In the genomic region with DNA sequence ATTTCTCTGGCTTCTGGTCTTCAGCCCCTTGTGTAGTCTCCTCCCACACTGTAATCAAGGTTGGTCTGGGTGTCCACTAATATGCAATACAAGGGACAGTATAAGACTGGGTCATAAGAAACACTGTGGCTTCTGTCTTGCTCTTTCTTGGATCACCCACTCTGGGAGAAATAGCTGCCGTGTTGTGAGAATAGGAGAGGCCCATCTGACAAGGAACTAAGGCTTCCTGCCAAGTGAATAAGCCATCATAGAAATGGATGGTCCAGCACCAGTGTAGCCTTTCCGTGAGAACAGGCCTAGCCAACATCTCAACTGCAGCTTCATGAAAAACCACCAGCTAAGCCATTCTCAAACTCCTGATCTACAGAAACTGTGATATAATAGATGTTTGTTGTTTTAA, we compare ENCODE assay signal across 19 cellular contexts. TPM values are rescaled to one million over a fixed set of nuclear protein-coding genes. Genes with fewer than 3 reads are reported as not detected.
A peak's percentile ranks its signal among the peaks of the same experiment; 100 is the strongest.
DNase-seq lines count a peak whose midpoint lies in the region; ATAC-seq and TF ChIP-seq lines count a peak whose summit lies in the region.
"Had no signal": no experiment of that assay in that cellular context is flagged by ENCODE, and none has a peak within 500 bp of the region (broad histone marks: within the 10 kb centered on the region; RNA-seq: fewer than 3 reads in every experiment).

No MANE protein-coding gene starts in this region.

- no peak overlapping the region for H3K4me3 ChIP-seq in right atrium auricular region
- H3K4me3 ChIP-seq in right cardiac atrium (ENCODE audit: low read length), result no peak overlapping the region
- H3K4me3 ChIP-seq in aorta (ENCODE audit: low read length in 2 of 2), result no peak overlapping the region
- H3K4me3 ChIP-seq: HAP-1, Peyer's patch had no signal

- H3K27ac ChIP-seq in right atrium auricular region, result no peak overlapping the region
- H3K27ac ChIP-seq in right cardiac atrium (ENCODE audit: low read length), result no peak overlapping the region
- peak overlapping the region in 1 of 2 donors; percentile 25 for H3K27ac ChIP-seq in aorta (ENCODE audit: low read depth in 1 of 2, low read length in 2 of 2)
- H3K27ac ChIP-seq: Peyer's patch had no signal

- no peaks in the 10 kb centered on the region for H3K9me3 Mint-ChIP-seq in activated naive CD8-positive, alpha-beta T cell treated with anti-CD3 and anti-CD28 coated beads, Interleukin-2, amount 50 U/mL, for 24 hours
- H3K9me3 Mint-ChIP-seq: CD14-positive monocyte, IgD-negative memory B cell had no signal

- 45% methylated on average over 2 of the region's 2 CpGs for WGBS in right cardiac atrium
- 45 to 47% methylated on average over 2 of the region's 2 CpGs for WGBS in aorta, 2 donors

- no peak for TF ChIP-seq CTCF in right atrium auricular region (IDR thresholded peaks at IDR 0.05)

- H3K36me3 ChIP-seq in right atrium auricular region (no peaks in the 10 kb centered on the region), aorta (ENCODE audit: control insufficient read depth in 1 of 2, insufficient read depth in 2 of 2, low read length in 1 of 2) (peaks cover 0 to 3% of the 10 kb centered on the region in 2 donors)
- H3K36me3 ChIP-seq: Peyer's patch had no signal

- ATAC-seq in Right ventricle myocardium superior (ENCODE audit: poor library complexity) (peak; percentile 58), right cardiac atrium (peak; percentile 42 to 71), aorta (ENCODE audit: low FRiP score) (peak; percentile 48), HG02588 (IDR thresholded peaks at IDR 0.05; ENCODE audit: unreplicated experiment) (no peak)
- no peak for ATAC-seq in activated naive CD8-positive, alpha-beta T cell treated with anti-CD3 and anti-CD28 coated beads, Interleukin-2, amount 50 U/mL, for 24 hours

- DNase-seq in Right ventricle myocardium superior (no peak), right atrium auricular region (ENCODE audit: low spot score) (no peak), amniotic epithelial cell (ENCODE audit: low read depth) (peak; percentile 17), right cardiac atrium (no peak), aorta (no peak), ureter (ENCODE audit: low spot score) (no peak)
- no peak for DNase-seq in activated naive CD8-positive, alpha-beta T cell treated with anti-CD3 and anti-CD28 coated beads, Interleukin-2, amount 50 U/mL, for 24 hours
- DNase-seq: EL, Karpas-422, NCI-H1694, NCI-H2081, NCI-H2171, NCI-H524 treated with DMSO at 0.1 percent for 48 hours, NCI-H82, Peyer's patch had no signal

- intact Hi-C loops in Right ventricle myocardium superior (cut with DNase I), result no loop called here
- intact Hi-C loops in right cardiac atrium (cut with DNase I), result no loop called here
- intact Hi-C loops in aorta (cut with DNase I), result no loop called here

- H3K4me1 Mint-ChIP-seq in activated naive CD8-positive, alpha-beta T cell treated with anti-CD3 and anti-CD28 coated beads, Interleukin-2, amount 50 U/mL, for 24 hours, result no peaks in the 10 kb centered on the region
- H3K4me1 Mint-ChIP-seq: CD14-positive monocyte had no signal

- H3K27ac Mint-ChIP-seq in activated naive CD8-positive, alpha-beta T cell treated with anti-CD3 and anti-CD28 coated beads, Interleukin-2, amount 50 U/mL, for 24 hours, result no peak overlapping the region
- H3K27ac Mint-ChIP-seq: CD14-positive monocyte, IgD-negative memory B cell had no signal

- H3K36me3 Mint-ChIP-seq in activated naive CD8-positive, alpha-beta T cell treated with anti-CD3 and anti-CD28 coated beads, Interleukin-2, amount 50 U/mL, for 24 hours (ENCODE audit: low read depth), result peaks cover 3% of the 10 kb centered on the region
- H3K36me3 Mint-ChIP-seq: IgD-negative memory B cell had no signal

- no peak overlapping the region for H3K4me3 Mint-ChIP-seq in activated naive CD8-positive, alpha-beta T cell treated with anti-CD3 and anti-CD28 coated beads, Interleukin-2, amount 50 U/mL, for 24 hours
- H3K4me3 Mint-ChIP-seq: CD14-positive monocyte, IgD-negative memory B cell had no signal

- no peaks in the 10 kb centered on the region for H3K27me3 Mint-ChIP-seq in activated naive CD8-positive, alpha-beta T cell treated with anti-CD3 and anti-CD28 coated beads, Interleukin-2, amount 50 U/mL, for 24 hours
- H3K27me3 Mint-ChIP-seq: IgD-negative memory B cell had no signal

- H3K9me3 ChIP-seq in right atrium auricular region (no peaks in the 10 kb centered on the region), right cardiac atrium (ENCODE audit: control insufficient read depth, low read length) (no peaks in the 10 kb centered on the region), aorta (ENCODE audit: control insufficient read depth, low read length) (no peaks in the 10 kb centered on the region)
- H3K9me3 ChIP-seq: HAP-1, Peyer's patch had no signal

- H3K4me1 ChIP-seq in right atrium auricular region (peaks cover 0 to 6% of the 10 kb centered on the region in 2 donors), right cardiac atrium (ENCODE audit: control insufficient read depth, insufficient read depth, low read length) (no peaks in the 10 kb centered on the region), aorta (ENCODE audit: control insufficient read depth in 1 of 2, insufficient read depth in 2 of 2, low read length in 2 of 2) (peaks cover 0 to 2% of the 10 kb centered on the region in 2 donors)
- H3K4me1 ChIP-seq: Peyer's patch had no signal

- H3K27me3 ChIP-seq in right atrium auricular region (no peaks in the 10 kb centered on the region), right cardiac atrium (ENCODE audit: control insufficient read depth, insufficient read depth) (no peaks in the 10 kb centered on the region), aorta (ENCODE audit: control insufficient read depth in 1 of 2, insufficient read depth in 2 of 2, low read length in 1 of 2) (no peaks in the 10 kb centered on the region)
- H3K27me3 ChIP-seq: Peyer's patch had no signal

RNA-seq across cellular contexts. Expression of a gene that starts 23.3 kb away (rescaled TPM):
- total RNA-seq in Right ventricle myocardium superior, result 12.7 TPM
- total RNA-seq in right atrium auricular region, result 10 to 100 TPM; 12.3 to 16.4 TPM
- total RNA-seq in right cardiac atrium, result 10 to 100 TPM; 11.3 to 17.8 (median 16.0) TPM
- polyA plus RNA-seq in right cardiac atrium, result 10.1 TPM
- total RNA-seq in aorta, result 10 to 100 TPM; 18.8 to 32.9 TPM
- polyA plus RNA-seq in aorta, result 1 to 10 TPM; 7.0 to 9.0 TPM
- total RNA-seq in ureter, result 17.0 TPM

RNA-seq across cellular contexts. Expression of a gene that starts 26.6 kb away (rescaled TPM):
- total RNA-seq in Right ventricle myocardium superior, result 10.8 TPM
- total RNA-seq in right atrium auricular region, result 1 to 10 TPM; 8.6 to 10.0 TPM
- total RNA-seq in right cardiac atrium, result 10 to 100 TPM; 11.1 to 20.7 (median 11.5) TPM
- polyA plus RNA-seq in right cardiac atrium, result 6.1 TPM
- total RNA-seq in aorta, result 10 to 100 TPM; 55.9 to 59.2 TPM
- 10 to 100 TPM; 24.8 to 47.1 TPM for polyA plus RNA-seq in aorta
- 33.5 TPM for total RNA-seq in ureter

Comparison
In these comparisons a context has a peak if more than half of its experiments do, and no peak if none do; other contexts are left out.
1. ATAC-seq: peak in Right ventricle myocardium superior (single experiment), right cardiac atrium (2 of 2) and aorta (single experiment); none in HG02588 (single experiment) and activated naive CD8-positive, alpha-beta T cell treated with anti-CD3 and anti-CD28 coated beads, Interleukin-2, amount 50 U/mL, for 24 hours (single experiment).